Comparison of ENCODE assay signal across 1 cellular context in the genomic region with DNA sequence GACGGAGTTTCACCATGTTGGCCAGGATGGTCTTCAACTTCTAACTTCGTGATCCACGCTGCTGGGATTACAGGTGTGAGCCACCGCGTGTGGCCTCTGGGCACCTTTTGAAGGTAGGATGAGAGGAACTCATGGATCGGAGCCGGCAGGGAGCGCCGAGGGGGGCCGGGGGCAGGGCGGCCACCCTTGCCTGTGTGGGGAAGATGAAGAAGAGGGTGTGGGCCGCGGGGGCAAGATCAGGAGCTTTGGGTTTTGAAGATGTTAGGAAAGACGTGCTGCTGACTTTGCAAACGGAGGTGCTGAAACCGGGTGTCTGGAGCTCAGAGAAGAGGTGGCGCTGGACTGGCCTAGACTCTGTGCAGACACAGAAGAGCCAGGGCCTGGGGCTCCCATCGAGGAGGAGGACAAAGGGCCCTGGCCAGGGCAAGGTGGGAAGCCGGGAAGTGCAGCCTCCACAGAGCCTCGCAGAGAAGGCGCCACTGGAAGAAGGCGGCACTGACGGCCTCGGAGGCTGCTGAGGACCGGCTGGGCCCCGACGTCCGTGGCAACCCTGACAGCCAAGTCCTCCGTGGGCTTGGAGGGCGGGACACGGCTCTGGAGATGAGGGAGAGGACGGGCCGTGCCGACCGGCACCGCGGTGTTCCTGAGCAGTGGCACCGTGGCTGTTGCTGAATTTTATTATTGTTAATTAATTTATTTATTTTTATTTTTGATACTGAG.
TF ChIP-seq lines count a peak whose summit lies in the region.

No MANE protein-coding gene starts in this region.

TF ChIP-seq in WTC11, 78 proteins besides CTCF, POLR2A, EP300 and RAD21 (continued from another document):
- TF ChIP-seq SP1 (CRISPR knock-in tag; conservative IDR thresholded peaks at IDR 0.05): no peak
- TF ChIP-seq, protein P1, sequence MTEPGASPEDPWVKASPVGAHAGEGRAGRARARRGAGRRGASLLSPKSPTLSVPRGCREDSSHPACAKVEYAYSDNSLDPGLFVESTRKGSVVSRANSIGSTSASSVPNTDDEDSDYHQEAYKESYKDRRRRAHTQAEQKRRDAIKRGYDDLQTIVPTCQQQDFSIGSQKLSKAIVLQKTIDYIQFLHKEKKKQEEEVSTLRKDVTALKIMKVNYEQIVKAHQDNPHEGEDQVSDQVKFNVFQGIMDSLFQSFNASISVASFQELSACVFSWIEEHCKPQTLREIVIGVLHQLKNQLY (CRISPR knock-in tag; IDR thresholded peaks at IDR 0.05): no peak
- TF ChIP-seq AR (CRISPR knock-in tag; IDR thresholded peaks at IDR 0.05): no peak
- TF ChIP-seq IRF2 (CRISPR knock-in tag; IDR thresholded peaks at IDR 0.05; ENCODE audit: borderline replicate concordance, low read depth): no peak
- TF ChIP-seq CREM (CRISPR knock-in tag; IDR thresholded peaks at IDR 0.05): no peak
- no peak for TF ChIP-seq RELA (CRISPR knock-in tag; IDR thresholded peaks at IDR 0.05; ENCODE audit: borderline replicate concordance)
- no peak for TF ChIP-seq ERG (CRISPR knock-in tag; IDR thresholded peaks at IDR 0.05)
